Comparison of ENCODE assay signal across 10 cellular contexts in the genomic region with DNA sequence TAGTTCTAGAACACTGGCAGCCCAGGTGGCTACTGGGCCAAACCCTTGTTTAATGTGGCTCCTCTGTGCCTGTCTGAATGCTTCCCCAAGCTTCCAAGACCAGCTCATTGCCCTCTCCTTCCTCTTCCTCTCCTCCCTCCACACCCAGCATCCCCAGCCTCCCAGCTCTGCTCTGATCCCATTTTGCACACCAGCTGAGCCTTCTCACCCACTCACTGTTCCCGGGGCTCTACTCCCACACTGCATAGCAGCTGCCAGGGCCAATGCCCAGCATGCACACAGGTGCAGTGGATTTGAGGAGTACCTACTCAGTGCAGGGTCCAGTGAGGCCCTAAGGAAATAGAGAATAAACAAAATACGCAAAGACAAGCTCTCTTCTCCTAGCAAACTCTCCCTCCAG. TPM values are rescaled to one million over a fixed set of nuclear protein-coding genes. Genes with fewer than 3 reads are reported as not detected.
DNase-seq lines count a peak whose midpoint lies in the region; ATAC-seq and TF ChIP-seq lines count a peak whose summit lies in the region.
"Had no signal": no experiment of that assay in that cellular context is flagged by ENCODE, and none has a peak within 500 bp of the region (broad histone marks: within the 10 kb centered on the region; RNA-seq: fewer than 3 reads in every experiment).

No MANE protein-coding gene starts in this region.

- H3K4me1 Mint-ChIP-seq in GM23338, result peaks cover 6% of the 10 kb centered on the region; the same call in 2 of the 3 replicates

- no peak overlapping the region for H3K4me2 ChIP-seq in GM23338

- H3K4me3 Mint-ChIP-seq in GM23338, result no peak overlapping the region
- H3K4me3 Mint-ChIP-seq: CD4-positive, alpha-beta T cell had no signal

- H2AFZ ChIP-seq in GM23338, result peak overlapping the region; percentile 66; the same call in 1 of the 2 replicates
- H2AFZ ChIP-seq: GM23248 had no signal

- H3K9me3 Mint-ChIP-seq in GM23338, result no peaks in the 10 kb centered on the region
- H3K9me3 Mint-ChIP-seq: CD4-positive, alpha-beta T cell had no signal

- no peaks in the 10 kb centered on the region for H4K20me1 ChIP-seq in GM23338 (replicated peaks; ENCODE audit: insufficient read depth)

- peak; percentile 23 for DNase-seq in Ammon's horn (ENCODE audit: low spot score)
- no peak for DNase-seq in GM23338 (ENCODE audit: low spot score)
- DNase-seq in inferior parietal cortex (ENCODE audit: extremely low spot score), result peak; percentile 17
- peak; percentile 21 for DNase-seq in putamen (ENCODE audit: low spot score)
- DNase-seq in NCI-H2029 treated with DMSO at 0.1 percent for 48 hours (lab: John Stamatoyannopoulos, UW), result no peak

- H3K27me3 ChIP-seq in GM23338 (ENCODE audit: insufficient read depth), result no peaks in the 10 kb centered on the region

- H3K9me2 ChIP-seq in GM23338 (ENCODE audit: insufficient read depth), result no peaks in the 10 kb centered on the region

- no peak overlapping the region for H3K27ac ChIP-seq in GM23338 (ENCODE audit: low read depth)
- H3K27ac ChIP-seq: C4-2B, GM23248 had no signal

- no peak overlapping the region for H3K27ac Mint-ChIP-seq in GM23338
- H3K27ac Mint-ChIP-seq: CD4-positive, alpha-beta T cell had no signal

- H3K4me3 ChIP-seq in GM23338, result no peak overlapping the region
- H3K4me3 ChIP-seq: GM23248 had no signal

- no peaks in the 10 kb centered on the region; the same call in 1 of the 2 replicates for H3K4me1 ChIP-seq in GM23338 (ENCODE audit: insufficient read depth)
- H3K4me1 ChIP-seq: Caco-2 had no signal

- H3K79me2 ChIP-seq in GM23338 (replicated peaks; ENCODE audit: insufficient read depth), result no peaks in the 10 kb centered on the region

- ATAC-seq in GM23338, result no peak
- no peak for ATAC-seq in GM18867 (IDR thresholded peaks at IDR 0.05; ENCODE audit: unreplicated experiment)

- H3K27me3 Mint-ChIP-seq in GM23338 (ENCODE audit: insufficient read depth, low read depth, poor library complexity), result peaks cover 5% of the 10 kb centered on the region
- H3K27me3 Mint-ChIP-seq: CD4-positive, alpha-beta T cell had no signal

- H3F3A ChIP-seq in GM23338 (replicated peaks; ENCODE audit: low read depth), result no peaks in the 10 kb centered on the region

- no peaks in the 10 kb centered on the region for H3K36me3 Mint-ChIP-seq in GM23338 (ENCODE audit: low read depth)

- no peak for TF ChIP-seq CTCF in GM23338 (conservative IDR thresholded peaks at IDR 0.05; ENCODE audit: low read depth in 2 of 2)

- no peaks in the 10 kb centered on the region for H3K36me3 ChIP-seq in GM23338 (ENCODE audit: insufficient read depth)

TF ChIP-seq in GM23338, 12 proteins besides CTCF, POLR2A, EP300 and RAD21 (continues in another document):
- TF ChIP-seq ZNF331 (CRISPR knock-in tag; IDR thresholded peaks at IDR 0.05; ENCODE audit: low read depth) (no peak), EZH2 (IDR thresholded peaks at IDR 0.05; ENCODE audit: low read depth, unreplicated experiment) (no peak), REST (IDR thresholded peaks at IDR 0.05; ENCODE audit: unreplicated experiment) (no peak), ETS1 (IDR thresholded peaks at IDR 0.05) (no peak), CREB1 (CRISPR knock-in tag; IDR thresholded peaks at IDR 0.05; ENCODE audit: low read depth) (no peak), JUNB (IDR thresholded peaks at IDR 0.05; ENCODE audit: unreplicated experiment) (no peak), ZNF114 (CRISPR knock-in tag; IDR thresholded peaks at IDR 0.05) (no peak), NANOG (IDR thresholded peaks at IDR 0.05; ENCODE audit: borderline replicate concordance) (no peak)
- TF ChIP-seq, protein P1, sequence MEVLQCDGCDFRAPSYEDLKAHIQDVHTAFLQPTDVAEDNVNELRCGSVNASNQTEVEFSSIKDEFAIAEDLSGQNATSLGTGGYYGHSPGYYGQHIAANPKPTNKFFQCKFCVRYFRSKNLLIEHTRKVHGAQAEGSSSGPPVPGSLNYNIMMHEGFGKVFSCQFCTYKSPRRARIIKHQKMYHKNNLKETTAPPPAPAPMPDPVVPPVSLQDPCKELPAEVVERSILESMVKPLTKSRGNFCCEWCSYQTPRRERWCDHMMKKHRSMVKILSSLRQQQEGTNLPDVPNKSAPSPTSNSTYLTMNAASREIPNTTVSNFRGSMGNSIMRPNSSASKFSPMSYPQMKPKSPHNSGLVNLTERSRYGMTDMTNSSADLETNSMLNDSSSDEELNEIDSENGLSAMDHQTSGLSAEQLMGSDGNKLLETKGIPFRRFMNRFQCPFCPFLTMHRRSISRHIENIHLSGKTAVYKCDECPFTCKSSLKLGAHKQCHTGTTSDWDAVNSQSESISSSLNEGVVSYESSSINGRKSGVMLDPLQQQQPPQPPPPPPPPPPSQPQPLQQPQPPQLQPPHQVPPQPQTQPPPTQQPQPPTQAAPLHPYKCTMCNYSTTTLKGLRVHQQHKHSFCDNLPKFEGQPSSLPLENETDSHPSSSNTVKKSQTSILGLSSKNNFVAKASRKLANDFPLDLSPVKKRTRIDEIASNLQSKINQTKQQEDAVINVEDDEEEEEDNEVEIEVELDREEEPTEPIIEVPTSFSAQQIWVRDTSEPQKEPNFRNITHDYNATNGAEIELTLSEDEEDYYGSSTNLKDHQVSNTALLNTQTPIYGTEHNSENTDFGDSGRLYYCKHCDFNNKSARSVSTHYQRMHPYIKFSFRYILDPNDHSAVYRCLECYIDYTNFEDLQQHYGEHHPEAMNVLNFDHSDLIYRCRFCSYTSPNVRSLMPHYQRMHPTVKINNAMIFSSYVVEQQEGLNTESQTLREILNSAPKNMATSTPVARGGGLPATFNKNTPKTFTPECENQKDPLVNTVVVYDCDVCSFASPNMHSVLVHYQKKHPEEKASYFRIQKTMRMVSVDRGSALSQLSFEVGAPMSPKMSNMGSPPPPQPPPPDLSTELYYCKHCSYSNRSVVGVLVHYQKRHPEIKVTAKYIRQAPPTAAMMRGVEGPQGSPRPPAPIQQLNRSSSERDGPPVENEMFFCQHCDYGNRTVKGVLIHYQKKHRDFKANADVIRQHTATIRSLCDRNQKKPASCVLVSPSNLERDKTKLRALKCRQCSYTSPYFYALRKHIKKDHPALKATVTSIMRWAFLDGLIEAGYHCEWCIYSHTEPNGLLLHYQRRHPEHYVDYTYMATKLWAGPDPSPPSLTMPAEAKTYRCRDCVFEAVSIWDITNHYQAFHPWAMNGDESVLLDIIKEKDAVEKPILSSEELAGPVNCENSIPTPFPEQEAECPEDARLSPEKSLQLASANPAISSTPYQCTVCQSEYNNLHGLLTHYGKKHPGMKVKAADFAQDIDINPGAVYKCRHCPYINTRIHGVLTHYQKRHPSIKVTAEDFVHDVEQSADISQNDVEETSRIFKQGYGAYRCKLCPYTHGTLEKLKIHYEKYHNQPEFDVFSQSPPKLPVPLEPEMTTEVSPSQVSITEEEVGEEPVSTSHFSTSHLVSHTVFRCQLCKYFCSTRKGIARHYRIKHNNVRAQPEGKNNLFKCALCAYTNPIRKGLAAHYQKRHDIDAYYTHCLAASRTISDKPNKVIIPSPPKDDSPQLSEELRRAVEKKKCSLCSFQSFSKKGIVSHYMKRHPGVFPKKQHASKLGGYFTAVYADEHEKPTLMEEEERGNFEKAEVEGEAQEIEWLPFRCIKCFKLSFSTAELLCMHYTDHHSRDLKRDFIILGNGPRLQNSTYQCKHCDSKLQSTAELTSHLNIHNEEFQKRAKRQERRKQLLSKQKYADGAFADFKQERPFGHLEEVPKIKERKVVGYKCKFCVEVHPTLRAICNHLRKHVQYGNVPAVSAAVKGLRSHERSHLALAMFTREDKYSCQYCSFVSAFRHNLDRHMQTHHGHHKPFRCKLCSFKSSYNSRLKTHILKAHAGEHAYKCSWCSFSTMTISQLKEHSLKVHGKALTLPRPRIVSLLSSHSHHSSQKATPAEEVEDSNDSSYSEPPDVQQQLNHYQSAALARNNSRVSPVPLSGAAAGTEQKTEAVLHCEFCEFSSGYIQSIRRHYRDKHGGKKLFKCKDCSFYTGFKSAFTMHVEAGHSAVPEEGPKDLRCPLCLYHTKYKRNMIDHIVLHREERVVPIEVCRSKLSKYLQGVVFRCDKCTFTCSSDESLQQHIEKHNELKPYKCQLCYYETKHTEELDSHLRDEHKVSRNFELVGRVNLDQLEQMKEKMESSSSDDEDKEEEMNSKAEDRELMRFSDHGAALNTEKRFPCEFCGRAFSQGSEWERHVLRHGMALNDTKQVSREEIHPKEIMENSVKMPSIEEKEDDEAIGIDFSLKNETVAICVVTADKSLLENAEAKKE (CRISPR knock-in tag; IDR thresholded peaks at IDR 0.05), result no peak

RNA-seq across cellular contexts. Expression of gene GPAM, which starts 46.7 kb away (rescaled TPM):
- total RNA-seq in GM23338 (2014; rRNA removed; shearing (Covaris generic)), result 16.6 and 18.1 TPM in 2 replicates
- 4.6 and 5.5 TPM in 2 replicates for polyA plus RNA-seq in GM23338 (2016; fragmentation: Nextera tagmentation; extraction: Ambion mirVana)

Comparison
In these comparisons a context has a peak if more than half of its experiments do, and no peak if none do; other contexts are left out.
1. DNase-seq: peak in Ammon's horn (single experiment), inferior parietal cortex (single experiment) and putamen (single experiment); none in GM23338 (single experiment) and NCI-H2029 treated with DMSO at 0.1 percent for 48 hours (single experiment).